ENCODE assay signal across 17 cellular contexts in the genomic region with DNA sequence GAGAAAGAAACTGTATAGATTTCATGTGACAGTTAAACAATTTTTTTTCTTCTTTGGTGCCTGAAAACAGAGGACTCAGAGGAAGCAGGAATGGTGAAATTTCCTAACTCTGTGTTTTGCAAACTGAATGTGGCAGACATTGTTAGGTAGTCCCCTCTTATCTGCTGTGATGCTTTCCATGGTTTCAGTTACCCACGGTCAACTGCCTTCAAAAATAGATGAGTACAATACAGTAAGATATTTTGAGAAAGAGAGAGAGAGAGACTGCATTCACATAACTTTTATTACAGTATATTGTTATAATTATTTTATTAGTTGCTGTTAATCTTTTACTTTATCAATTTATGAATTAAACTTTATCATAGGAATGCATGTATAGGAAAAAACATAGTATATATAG.
"Had no signal": no experiment of that assay in that cellular context is flagged by ENCODE, and none has a peak within 500 bp of the region (broad histone marks: within the 10 kb centered on the region; RNA-seq: fewer than 3 reads in every experiment).

No MANE protein-coding gene starts in this region.

- H3K27ac Mint-ChIP-seq: activated B cell treated with CpG ODN at 0.5 μM for 24 hours; activated CD4-positive, alpha-beta memory T cell treated with anti-CD3 and anti-CD28 coated beads, Interleukin-2, amount 10 ng/mL, durations not matched to agents 7 days and 5 days; activated naive CD4-positive, alpha-beta T cell treated with anti-CD3 and anti-CD28 coated beads for 36 hours; activated T-cell treated with anti-CD3 and anti-CD28 coated beads, Interleukin-2, amount 50 U/mL, for 24 hours; mesothelial cell of epicardium; nephron progenitor cell; type B pancreatic cell had no signal

- H3K4me3 Mint-ChIP-seq: activated B cell treated with CpG ODN at 0.5 μM for 24 hours; activated CD4-positive, alpha-beta memory T cell treated with anti-CD3 and anti-CD28 coated beads, Interleukin-2, amount 10 ng/mL, durations not matched to agents 7 days and 5 days; activated naive CD4-positive, alpha-beta T cell treated with anti-CD3 and anti-CD28 coated beads for 36 hours; activated T-cell treated with anti-CD3 and anti-CD28 coated beads, Interleukin-2, amount 50 U/mL, for 24 hours; mesothelial cell of epicardium; nephron progenitor cell; type B pancreatic cell had no signal

- H3K4me1 Mint-ChIP-seq: activated B cell treated with CpG ODN at 0.5 μM for 24 hours; activated CD4-positive, alpha-beta memory T cell treated with anti-CD3 and anti-CD28 coated beads, Interleukin-2, amount 10 ng/mL, durations not matched to agents 7 days and 5 days; nephron progenitor cell had no signal

- H3K36me3 Mint-ChIP-seq: mesothelial cell of epicardium, type B pancreatic cell had no signal

- DNase-seq: activated B cell treated with CpG ODN at 0.5 μM for 24 hours; activated CD4-positive, alpha-beta memory T cell treated with anti-CD3 and anti-CD28 coated beads, Interleukin-2, amount 10 ng/mL, durations not matched to agents 7 days and 5 days; activated CD4-positive, alpha-beta T cell treated with anti-CD3 and anti-CD28 coated beads for 4 hours; activated T-cell treated with anti-CD3 and anti-CD28 coated beads, Interleukin-2, amount 50 U/mL, for 24 hours; amygdala; dorsolateral prefrontal cortex; hypothalamus; islet precursor cell; left colon; nephron progenitor cell; occipital lobe; retina; stomach had no signal

- H3K27me3 Mint-ChIP-seq: activated B cell treated with CpG ODN at 0.5 μM for 24 hours; activated CD4-positive, alpha-beta memory T cell treated with anti-CD3 and anti-CD28 coated beads, Interleukin-2, amount 10 ng/mL, durations not matched to agents 7 days and 5 days; activated T-cell treated with anti-CD3 and anti-CD28 coated beads, Interleukin-2, amount 50 U/mL, for 24 hours; type B pancreatic cell had no signal

- H3K27ac ChIP-seq: cardiac muscle cell, dorsolateral prefrontal cortex, stomach had no signal

- ATAC-seq: left colon had no signal

- H3K9me3 Mint-ChIP-seq: activated naive CD4-positive, alpha-beta T cell treated with anti-CD3 and anti-CD28 coated beads for 36 hours; mesothelial cell of epicardium; nephron progenitor cell had no signal
